Comparison of ENCODE assay signal across 8 cellular contexts in genomic region chr17:27544350-27545131, GRCh38.
DNase-seq lines count a peak whose midpoint lies in the region; ATAC-seq, FAIRE-seq and TF ChIP-seq lines count a peak whose summit lies in the region.

No MANE protein-coding gene starts in this region.

- H3K27ac ChIP-seq in esophagus squamous epithelium: no peak overlapping the region

- peak; percentile 78 for ATAC-seq in GM21737 (IDR thresholded peaks at IDR 0.05; ENCODE audit: unreplicated experiment)

- no peak for TF ChIP-seq CTCF in esophagus squamous epithelium (IDR thresholded peaks at IDR 0.05)

- no peak overlapping the region for H3K4me3 ChIP-seq in esophagus squamous epithelium

- DNase-seq in GM12891 (ENCODE audit: insufficient read length, low spot score): peak; percentile 66
- DNase-seq in M059J (ENCODE audit: low read depth): peak; percentile 95
- peak; percentile 85 to 88 for DNase-seq in activated T-cell treated with anti-CD3 and anti-CD28 coated beads, Interleukin-2, amount 50 U/mL, for 48 hours
- DNase-seq in stimulated activated CD4-positive, alpha-beta T cell treated with anti-CD3 and anti-CD28 coated beads, Interleukin-4, amount 100 ng/mL, for 24 hours: peak; percentile 71
- DNase-seq in DMS79 (lab: John Stamatoyannopoulos, UW): no peak
- DNase-seq in esophagus squamous epithelium (lab: John Stamatoyannopoulos, UW): no peak
- DNase-seq in dermis blood vessel endothelial cell: no peak

- H3K4me1 ChIP-seq in esophagus squamous epithelium: peaks cover 8 to 66% (median 43%) of the 10 kb centered on the region in 3 donors

- no peaks in the 10 kb centered on the region for H3K36me3 ChIP-seq in esophagus squamous epithelium

- H3K27me3 ChIP-seq in esophagus squamous epithelium: no peaks in the 10 kb centered on the region

- WGBS in esophagus squamous epithelium, 2 donors: 70 to 75% methylated on average over 7 to 8 of the region's 10 CpGs

- intact Hi-C loops in esophagus squamous epithelium (cut with DNase I): no loop called here

- TF ChIP-seq POLR2A in GM12891 (IDR thresholded peaks at IDR 0.05; ENCODE audit: low read depth, low read length) (no peak), esophagus squamous epithelium (IDR thresholded peaks at IDR 0.05) (no peak)

- peak; percentile 78 for FAIRE-seq in GM12891 (lab: Jason Lieb, UNC)

- H3K9me3 ChIP-seq in esophagus squamous epithelium: no peaks in the 10 kb centered on the region

TF ChIP-seq in GM12891, 5 proteins besides CTCF, POLR2A, EP300 and RAD21:
- TF ChIP-seq SPI1 (IDR thresholded peaks at IDR 0.05; ENCODE audit: low read depth, low read length) (peak; percentile 13; the same call in 1 of the 2 replicates), POU2F2 (IDR thresholded peaks at IDR 0.05; ENCODE audit: low read depth, low read length) (peak; percentile 74), POLR2AphosphoS5 (IDR thresholded peaks at IDR 0.05; ENCODE audit: low read depth, low read length) (no peak), PAX5 (IDR thresholded peaks at IDR 0.05; ENCODE audit: insufficient read depth, low read length, severe bottlenecking) (peak; percentile 86), TAF1 (IDR thresholded peaks at IDR 0.05; ENCODE audit: low read depth, low read length) (no peak)

Comparison
In these comparisons a context has a peak if more than half of its experiments do, and no peak if none do; other contexts are left out.
1. DNase-seq: peak in GM12891 (single experiment), M059J (single experiment), activated T-cell treated with anti-CD3 and anti-CD28 coated beads, Interleukin-2, amount 50 U/mL, for 48 hours (2 of 2) and stimulated activated CD4-positive, alpha-beta T cell treated with anti-CD3 and anti-CD28 coated beads, Interleukin-4, amount 100 ng/mL, for 24 hours (single experiment); none in DMS79 (single experiment), esophagus squamous epithelium (single experiment) and dermis blood vessel endothelial cell (single experiment).